In genomic region chr1:218350909-218351616, GRCh38 we compare ENCODE assay signal across 8 cellular contexts. TPM values are rescaled to one million over a fixed set of nuclear protein-coding genes. Genes with fewer than 3 reads are reported as not detected.
DNase-seq lines count a peak whose midpoint lies in the region; ATAC-seq and TF ChIP-seq lines count a peak whose summit lies in the region.

No MANE protein-coding gene starts in this region.

- H3K4me3 ChIP-seq in gastroesophageal sphincter (peak overlapping the region; percentile 10 to 35), aorta (ENCODE audit: low read length in 2 of 2) (peak overlapping the region; percentile 30 to 43)

- H3K4me1 ChIP-seq in gastroesophageal sphincter (peaks cover 3 to 51% (median 4%) of the 10 kb centered on the region in 3 donors), aorta (ENCODE audit: control insufficient read depth in 1 of 2, insufficient read depth in 2 of 2, low read length in 2 of 2) (no peaks in the 10 kb centered on the region)

- H3K27me3 ChIP-seq in gastroesophageal sphincter (no peaks in the 10 kb centered on the region), aorta (ENCODE audit: control insufficient read depth in 1 of 2, insufficient read depth in 2 of 2, low read length in 1 of 2) (no peaks in the 10 kb centered on the region)

- H3K36me3 ChIP-seq in gastroesophageal sphincter: no peaks in the 10 kb centered on the region
- H3K36me3 ChIP-seq in aorta (ENCODE audit: control insufficient read depth in 1 of 2, insufficient read depth in 2 of 2, low read length in 1 of 2): no peaks in the 10 kb centered on the region

- intact Hi-C loops in aorta (cut with DNase I): no loop called here

- DNase-seq in SKM-1 treated with dmso at 0.1 percent for 144 hours (lab: John Stamatoyannopoulos, UW; ENCODE audit: unreplicated experiment): peak; percentile 82
- no peak for DNase-seq in aorta
- no peak for DNase-seq in NCI-H2196 treated with DMSO at 0.1 percent for 48 hours (lab: John Stamatoyannopoulos, UW; ENCODE audit: unreplicated experiment)
- no peak for DNase-seq in stimulated activated CD4-positive, alpha-beta T cell treated with anti-CD3 and anti-CD28 coated beads, Interleukin-4, amount 100 ng/mL, for 1 hour
- no peak for DNase-seq in NCI-H1105 treated with DMSO at 0.1 percent for 48 hours (lab: John Stamatoyannopoulos, UW)

- ATAC-seq in GM18511 (IDR thresholded peaks at IDR 0.05; ENCODE audit: unreplicated experiment) (peak; percentile 33), HG02798 (IDR thresholded peaks at IDR 0.05; ENCODE audit: poor library complexity, unreplicated experiment) (peak; percentile 23), gastroesophageal sphincter (no peak), aorta (ENCODE audit: low FRiP score) (no peak)

- H3K27ac ChIP-seq in gastroesophageal sphincter (peak overlapping the region; percentile 34 to 87 (median 77)), aorta (ENCODE audit: low read depth in 1 of 2, low read length in 2 of 2) (peak overlapping the region in 1 of 2 donors; percentile 38)

- H3K9me3 ChIP-seq in gastroesophageal sphincter (no peaks in the 10 kb centered on the region), aorta (ENCODE audit: control insufficient read depth, low read length) (no peaks in the 10 kb centered on the region)

- 1 to 3% methylated on average over 6 of the region's 6 CpGs for WGBS in gastroesophageal sphincter (ENCODE audit: low coverage in 1 of 2), 2 donors
- WGBS in aorta, 2 donors: 0 to 2% methylated on average over 6 of the region's 6 CpGs

- TF ChIP-seq POLR2A in gastroesophageal sphincter (IDR thresholded peaks at IDR 0.05): no peak

- TF ChIP-seq CTCF in gastroesophageal sphincter (IDR thresholded peaks at IDR 0.05): no peak

- no peak for TF ChIP-seq EP300 in gastroesophageal sphincter (IDR thresholded peaks at IDR 0.05)

RNA-seq across cellular contexts. Expression of gene TGFB2, which starts 5.9 kb away (rescaled TPM):
- 1 to 10 TPM; 3.3 to 9.4 (median 6.8) TPM for total RNA-seq in gastroesophageal sphincter
- total RNA-seq in aorta: 10 to 100 TPM; 15.5 to 18.0 TPM
- polyA plus RNA-seq in aorta: 1 to 10 TPM; 2.2 to 2.6 TPM

Comparison
In these comparisons a context has a peak if more than half of its experiments do, and no peak if none do; other contexts are left out.
1. ATAC-seq: peak in GM18511 (single experiment) and HG02798 (single experiment); none in gastroesophageal sphincter (single experiment) and aorta (single experiment).